ENCODE assay signal across 16 cellular contexts in the genomic region with DNA sequence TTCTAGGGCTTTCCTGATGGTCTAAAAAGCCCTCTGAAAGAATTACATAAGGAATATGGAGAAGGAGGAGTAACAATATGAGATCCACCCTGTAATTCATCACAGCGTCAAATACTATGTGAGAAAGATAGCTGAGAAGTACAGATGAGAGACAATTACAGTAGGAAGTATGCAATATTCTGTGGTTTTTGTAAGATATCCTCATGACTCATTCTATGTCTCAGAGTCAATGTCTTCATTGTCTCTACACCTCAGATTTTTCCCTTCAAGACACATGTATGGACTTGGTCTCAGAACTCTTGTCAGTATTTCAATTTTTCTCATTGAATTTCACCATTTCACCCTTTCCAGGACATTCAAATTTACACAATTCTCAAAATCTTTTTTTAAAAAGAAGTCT.
DNase-seq lines count a peak whose midpoint lies in the region; ATAC-seq, FAIRE-seq and TF ChIP-seq lines count a peak whose summit lies in the region.
"Had no signal": no experiment of that assay in that cellular context is flagged by ENCODE, and none has a peak within 500 bp of the region (broad histone marks: within the 10 kb centered on the region; RNA-seq: fewer than 3 reads in every experiment).

No MANE protein-coding gene starts in this region.

- H3K27me3 ChIP-seq in HCT116 (ENCODE audit: insufficient read depth, low read length) (no peaks in the 10 kb centered on the region), tibial nerve (no peaks in the 10 kb centered on the region)
- H3K27me3 ChIP-seq: gastrocnemius medialis, vagina had no signal

- TF ChIP-seq EP300 in tibial nerve (IDR thresholded peaks at IDR 0.05), result no peak

- TF ChIP-seq CTCF in HCT116 (IDR thresholded peaks at IDR 0.05 in 2 of 3, conservative IDR thresholded peaks at IDR 0.05 in 1 of 3; ENCODE audit: borderline replicate concordance in 1 of 3, insufficient read depth in 1 of 3, low read depth in 2 of 3, low read length in 2 of 3), result no peak
- no peak for TF ChIP-seq CTCF in fibroblast of mammary gland (conservative IDR thresholded peaks at IDR 0.05; ENCODE audit: control insufficient read depth, insufficient read depth, low read depth, low read length)
- TF ChIP-seq CTCF in tibial nerve (IDR thresholded peaks at IDR 0.05), result no peak

- intact Hi-C loops in HCT116 (cut with micrococcal nuclease), result no loop called here

- H3K27ac Mint-ChIP-seq in activated CD8-positive, alpha-beta T cell treated with anti-CD3 and anti-CD28 coated beads, Interleukin-2, amount 10 ng/mL, durations not matched to agents 7 days and 5 days, result no peak overlapping the region
- H3K27ac Mint-ChIP-seq: WTC11 had no signal

- no peak overlapping the region for H2AFZ ChIP-seq in HCT116 (ENCODE audit: low read depth, low read length, poor library complexity, severe bottlenecking)

- H3K4me3 ChIP-seq in HCT116 (replicated peaks in 1 of 2; ENCODE audit: low read depth in 1 of 2, low read length in 2 of 2), result no peak overlapping the region
- no peak overlapping the region for H3K4me3 ChIP-seq in fibroblast of mammary gland (ENCODE audit: control insufficient read depth, low read depth, low read length)
- H3K4me3 ChIP-seq in tibial nerve, result no peak overlapping the region
- H3K4me3 ChIP-seq: gastrocnemius medialis, vagina had no signal

- no peak for TF ChIP-seq POLR2A in HCT116 (IDR thresholded peaks at IDR 0.05; ENCODE audit: borderline replicate concordance, extremely low read depth, insufficient read depth, insufficient read length)
- no peak for TF ChIP-seq POLR2A in tibial nerve (IDR thresholded peaks at IDR 0.05)

- no peak for TF ChIP-seq RAD21 in HCT116 (IDR thresholded peaks at IDR 0.05; ENCODE audit: low read depth)

- POLR2A ChIA-PET in HCT116 (lab: Charles Lee), result no interaction called here
- POLR2A ChIA-PET in activated CD8-positive, alpha-beta T cell treated with anti-CD3 and anti-CD28 coated beads, Interleukin-2, amount 10 ng/mL, durations not matched to agents 7 days and 5 days (lab: Charles Lee), result no interaction called here

- H3K9me2 ChIP-seq in HCT116 (ENCODE audit: insufficient read depth), result no peaks in the 10 kb centered on the region

- H3K4me3 Mint-ChIP-seq in activated CD8-positive, alpha-beta T cell treated with anti-CD3 and anti-CD28 coated beads, Interleukin-2, amount 10 ng/mL, durations not matched to agents 7 days and 5 days, result no peak overlapping the region
- H3K4me3 Mint-ChIP-seq: WTC11 had no signal

- ATAC-seq in HCT116, result no peak; the same call in 1 of the 2 replicates
- ATAC-seq in activated CD8-positive, alpha-beta T cell treated with anti-CD3 and anti-CD28 coated beads, Interleukin-2, amount 10 ng/mL, durations not matched to agents 7 days and 5 days, result no peak
- ATAC-seq: gastrocnemius medialis, HepG2, Right ventricle myocardium inferior, sciatic nerve, WTC11 had no signal

- H3K4me1 Mint-ChIP-seq in activated CD8-positive, alpha-beta T cell treated with anti-CD3 and anti-CD28 coated beads, Interleukin-2, amount 10 ng/mL, durations not matched to agents 7 days and 5 days (ENCODE audit: low read depth), result no peaks in the 10 kb centered on the region

- DNase-seq in AG20443 (ENCODE audit: low spot score), result peak; percentile 6
- DNase-seq in HCT116 (ENCODE audit: low read depth, low spot score), result peak; percentile 7
- DNase-seq in RCC 7860 (ENCODE audit: low spot score), result peak; percentile 6
- peak; percentile 38 for DNase-seq in fibroblast of mammary gland (ENCODE audit: low read depth)
- DNase-seq in NCI-H1436 treated with DMSO at 0.1 percent for 48 hours (lab: John Stamatoyannopoulos, UW), result no peak
- no peak for DNase-seq in tibial nerve (ENCODE audit: low spot score in 2 of 2)
- no peak for DNase-seq in activated CD8-positive, alpha-beta T cell treated with anti-CD3 and anti-CD28 coated beads, Interleukin-2, amount 10 ng/mL, durations not matched to agents 7 days and 5 days
- no peak for DNase-seq in NCI-H1092 (lab: John Stamatoyannopoulos, UW)
- DNase-seq: gastrocnemius medialis, NCI-H1048, NCI-H2171 treated with DMSO at 0.1 percent for 48 hours had no signal

- no peak overlapping the region for H3K4me2 ChIP-seq in HCT116 (ENCODE audit: low read length)

- BruUV-seq in HCT116 (replicated peaks; lab: Mats Ljungman, UMichigan), result no TSS peak

- H3K27me3 Mint-ChIP-seq in activated CD8-positive, alpha-beta T cell treated with anti-CD3 and anti-CD28 coated beads, Interleukin-2, amount 10 ng/mL, durations not matched to agents 7 days and 5 days (ENCODE audit: low read depth), result no peaks in the 10 kb centered on the region

- CTCF ChIA-PET in HCT116 (lab: Charles Lee), result no interaction called here
- CTCF ChIA-PET in activated CD8-positive, alpha-beta T cell treated with anti-CD3 and anti-CD28 coated beads, Interleukin-2, amount 10 ng/mL, durations not matched to agents 7 days and 5 days (lab: Charles Lee), result no interaction called here

- no peak overlapping the region for H3K9ac ChIP-seq in HCT116 (ENCODE audit: low read length)

- H3K9me3 ChIP-seq in HCT116 (ENCODE audit: control insufficient read depth in 1 of 2, insufficient read depth in 1 of 2, low read depth in 1 of 2, low read length in 2 of 2), result no peaks in the 10 kb centered on the region
- H3K9me3 ChIP-seq in tibial nerve, result peaks cover 0 to 9% (median 0%) of the 10 kb centered on the region in 4 donors
- H3K9me3 ChIP-seq: gastrocnemius medialis, vagina had no signal

- no peaks in the 10 kb centered on the region for H3K9me3 Mint-ChIP-seq in activated CD8-positive, alpha-beta T cell treated with anti-CD3 and anti-CD28 coated beads, Interleukin-2, amount 10 ng/mL, durations not matched to agents 7 days and 5 days (ENCODE audit: insufficient read depth)

- H3K27ac ChIP-seq in HCT116 (ENCODE audit: low read depth, low read length) (no peak overlapping the region), tibial nerve (no peak overlapping the region)
- H3K27ac ChIP-seq: gastrocnemius medialis, vagina had no signal

- RAD21 ChIA-PET in HCT116 (lab: Charles Lee; ENCODE audit: low non-redundant PET in 1 of 2, low total read pairs in 2 of 2, uncharacterized antibody in 2 of 2, unreplicated experiment in 2 of 2), result no interaction called here

- H3K4me1 ChIP-seq in HCT116 (ENCODE audit: control insufficient read depth in 1 of 2, insufficient read depth in 2 of 2, low read length in 2 of 2), result peaks cover 0 to 3% of the 10 kb centered on the region in 2 experiments; a peak in 1 of 4 replicates
- H3K4me1 ChIP-seq in tibial nerve, result no peaks in the 10 kb centered on the region
- H3K4me1 ChIP-seq: gastrocnemius medialis, vagina had no signal

- WGBS in tibial nerve, 2 donors, result 87 to 93% methylated on average over 1 of the region's 1 CpG

- H3K79me2 ChIP-seq in HCT116 (ENCODE audit: insufficient read depth, low read length), result no peaks in the 10 kb centered on the region

- H4K20me1 ChIP-seq in HCT116 (ENCODE audit: insufficient read depth), result no peaks in the 10 kb centered on the region

- FAIRE-seq in RCC 7860 (lab: Jason Lieb, UNC), result no peak
- FAIRE-seq: HepG2 had no signal

- H3K36me3 Mint-ChIP-seq in activated CD8-positive, alpha-beta T cell treated with anti-CD3 and anti-CD28 coated beads, Interleukin-2, amount 10 ng/mL, durations not matched to agents 7 days and 5 days (ENCODE audit: low read depth), result no peaks in the 10 kb centered on the region

- H3K36me3 ChIP-seq in HCT116 (ENCODE audit: control insufficient read depth in 1 of 2, insufficient read depth in 2 of 2, low read length in 2 of 2) (no peaks in the 10 kb centered on the region), tibial nerve (no peaks in the 10 kb centered on the region)
- H3K36me3 ChIP-seq: gastrocnemius medialis, vagina had no signal

TF ChIP-seq in HCT116, 20 proteins besides CTCF, POLR2A, EP300 and RAD21:
- no peak for TF ChIP-seq JUND (IDR thresholded peaks at IDR 0.05)
- no peak for TF ChIP-seq FOSL1 (IDR thresholded peaks at IDR 0.05; ENCODE audit: low read depth)
- TF ChIP-seq SIN3A (IDR thresholded peaks at IDR 0.05; ENCODE audit: low read depth), result no peak
- TF ChIP-seq EGR1 (IDR thresholded peaks at IDR 0.05; ENCODE audit: low read depth), result no peak
- TF ChIP-seq ZNF274 (IDR thresholded peaks at IDR 0.05; ENCODE audit: low read depth, low read length), result no peak
- no peak for TF ChIP-seq CEBPB (IDR thresholded peaks at IDR 0.05; ENCODE audit: low read depth)
- TF ChIP-seq ZFX (IDR thresholded peaks at IDR 0.05), result no peak
- TF ChIP-seq YY1 (IDR thresholded peaks at IDR 0.05; ENCODE audit: extremely low read depth, insufficient replicate concordance, low read depth, low read length), result no peak
- no peak for TF ChIP-seq SP1 (IDR thresholded peaks at IDR 0.05; ENCODE audit: low read depth)
- TF ChIP-seq SRF (IDR thresholded peaks at IDR 0.05; ENCODE audit: low read depth), result no peak
- TF ChIP-seq POLR2AphosphoS5 (IDR thresholded peaks at IDR 0.05; ENCODE audit: low read depth, low read length), result no peak
- TF ChIP-seq, protein P1, sequence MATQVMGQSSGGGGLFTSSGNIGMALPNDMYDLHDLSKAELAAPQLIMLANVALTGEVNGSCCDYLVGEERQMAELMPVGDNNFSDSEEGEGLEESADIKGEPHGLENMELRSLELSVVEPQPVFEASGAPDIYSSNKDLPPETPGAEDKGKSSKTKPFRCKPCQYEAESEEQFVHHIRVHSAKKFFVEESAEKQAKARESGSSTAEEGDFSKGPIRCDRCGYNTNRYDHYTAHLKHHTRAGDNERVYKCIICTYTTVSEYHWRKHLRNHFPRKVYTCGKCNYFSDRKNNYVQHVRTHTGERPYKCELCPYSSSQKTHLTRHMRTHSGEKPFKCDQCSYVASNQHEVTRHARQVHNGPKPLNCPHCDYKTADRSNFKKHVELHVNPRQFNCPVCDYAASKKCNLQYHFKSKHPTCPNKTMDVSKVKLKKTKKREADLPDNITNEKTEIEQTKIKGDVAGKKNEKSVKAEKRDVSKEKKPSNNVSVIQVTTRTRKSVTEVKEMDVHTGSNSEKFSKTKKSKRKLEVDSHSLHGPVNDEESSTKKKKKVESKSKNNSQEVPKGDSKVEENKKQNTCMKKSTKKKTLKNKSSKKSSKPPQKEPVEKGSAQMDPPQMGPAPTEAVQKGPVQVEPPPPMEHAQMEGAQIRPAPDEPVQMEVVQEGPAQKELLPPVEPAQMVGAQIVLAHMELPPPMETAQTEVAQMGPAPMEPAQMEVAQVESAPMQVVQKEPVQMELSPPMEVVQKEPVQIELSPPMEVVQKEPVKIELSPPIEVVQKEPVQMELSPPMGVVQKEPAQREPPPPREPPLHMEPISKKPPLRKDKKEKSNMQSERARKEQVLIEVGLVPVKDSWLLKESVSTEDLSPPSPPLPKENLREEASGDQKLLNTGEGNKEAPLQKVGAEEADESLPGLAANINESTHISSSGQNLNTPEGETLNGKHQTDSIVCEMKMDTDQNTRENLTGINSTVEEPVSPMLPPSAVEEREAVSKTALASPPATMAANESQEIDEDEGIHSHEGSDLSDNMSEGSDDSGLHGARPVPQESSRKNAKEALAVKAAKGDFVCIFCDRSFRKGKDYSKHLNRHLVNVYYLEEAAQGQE (IDR thresholded peaks at IDR 0.05; ENCODE audit: low read depth), result no peak
- TF ChIP-seq, protein P2, sequence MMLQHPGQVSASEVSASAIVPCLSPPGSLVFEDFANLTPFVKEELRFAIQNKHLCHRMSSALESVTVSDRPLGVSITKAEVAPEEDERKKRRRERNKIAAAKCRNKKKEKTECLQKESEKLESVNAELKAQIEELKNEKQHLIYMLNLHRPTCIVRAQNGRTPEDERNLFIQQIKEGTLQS (IDR thresholded peaks at IDR 0.05), result no peak

Comparison
In these comparisons a context has a peak if more than half of its experiments do, and no peak if none do; other contexts are left out.
1. DNase-seq: peak in AG20443 (single experiment), HCT116 (single experiment), RCC 7860 (single experiment) and fibroblast of mammary gland (single experiment); none in NCI-H1436 treated with DMSO at 0.1 percent for 48 hours (single experiment), tibial nerve (0 of 2), activated CD8-positive, alpha-beta T cell treated with anti-CD3 and anti-CD28 coated beads, Interleukin-2, amount 10 ng/mL, durations not matched to agents 7 days and 5 days (single experiment) and NCI-H1092 (single experiment).